Comparison of ENCODE assay signal across 1 cellular context in genomic region chr17:64177346-64178010, GRCh38.
TF ChIP-seq lines count a peak whose summit lies in the region.

No MANE protein-coding gene starts in this region.

TF ChIP-seq in SK-N-SH treated with all-trans-retinoic acid at 6 μM for 48 hours, 23 proteins besides CTCF, POLR2A, EP300 and RAD21 (continued from another document):
- TF ChIP-seq CSRNP3 (CRISPR knock-in tag; IDR thresholded peaks at IDR 0.05) (no peak), CSDC2 (CRISPR knock-in tag; IDR thresholded peaks at IDR 0.05) (no peak), POU6F1 (CRISPR knock-in tag; IDR thresholded peaks at IDR 0.05; ENCODE audit: borderline replicate concordance, low read depth) (no peak), TCF4 (CRISPR knock-in tag; IDR thresholded peaks at IDR 0.05; ENCODE audit: borderline replicate concordance) (peak; percentile 53; the same call in 1 of the 2 replicates)
